1 cellular context compared by ENCODE assay signal in the genomic region with DNA sequence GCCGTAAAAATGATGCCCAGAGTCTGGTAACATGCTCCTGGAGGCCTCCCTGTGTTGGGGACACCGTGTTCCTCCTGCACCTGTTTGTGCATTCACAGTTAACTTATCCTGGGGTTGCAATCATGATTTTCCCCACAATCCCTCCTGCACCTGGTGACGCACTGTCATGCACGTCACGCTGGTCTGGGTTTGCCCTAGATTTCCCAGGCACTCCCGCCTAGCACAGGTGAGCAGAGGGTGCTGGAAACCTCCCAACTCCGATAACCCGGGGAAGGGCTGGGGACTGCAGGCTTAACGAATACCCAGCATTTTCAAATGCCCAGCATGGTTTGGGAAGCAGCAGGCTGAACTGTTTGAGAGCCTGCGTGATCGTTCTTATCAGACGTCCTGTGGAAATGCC.
TF ChIP-seq lines count a peak whose summit lies in the region.

No MANE protein-coding gene starts in this region.

TF ChIP-seq in H1, 55 proteins besides CTCF, POLR2A, EP300 and RAD21 (continued from another document):
- TF ChIP-seq, protein P1, sequence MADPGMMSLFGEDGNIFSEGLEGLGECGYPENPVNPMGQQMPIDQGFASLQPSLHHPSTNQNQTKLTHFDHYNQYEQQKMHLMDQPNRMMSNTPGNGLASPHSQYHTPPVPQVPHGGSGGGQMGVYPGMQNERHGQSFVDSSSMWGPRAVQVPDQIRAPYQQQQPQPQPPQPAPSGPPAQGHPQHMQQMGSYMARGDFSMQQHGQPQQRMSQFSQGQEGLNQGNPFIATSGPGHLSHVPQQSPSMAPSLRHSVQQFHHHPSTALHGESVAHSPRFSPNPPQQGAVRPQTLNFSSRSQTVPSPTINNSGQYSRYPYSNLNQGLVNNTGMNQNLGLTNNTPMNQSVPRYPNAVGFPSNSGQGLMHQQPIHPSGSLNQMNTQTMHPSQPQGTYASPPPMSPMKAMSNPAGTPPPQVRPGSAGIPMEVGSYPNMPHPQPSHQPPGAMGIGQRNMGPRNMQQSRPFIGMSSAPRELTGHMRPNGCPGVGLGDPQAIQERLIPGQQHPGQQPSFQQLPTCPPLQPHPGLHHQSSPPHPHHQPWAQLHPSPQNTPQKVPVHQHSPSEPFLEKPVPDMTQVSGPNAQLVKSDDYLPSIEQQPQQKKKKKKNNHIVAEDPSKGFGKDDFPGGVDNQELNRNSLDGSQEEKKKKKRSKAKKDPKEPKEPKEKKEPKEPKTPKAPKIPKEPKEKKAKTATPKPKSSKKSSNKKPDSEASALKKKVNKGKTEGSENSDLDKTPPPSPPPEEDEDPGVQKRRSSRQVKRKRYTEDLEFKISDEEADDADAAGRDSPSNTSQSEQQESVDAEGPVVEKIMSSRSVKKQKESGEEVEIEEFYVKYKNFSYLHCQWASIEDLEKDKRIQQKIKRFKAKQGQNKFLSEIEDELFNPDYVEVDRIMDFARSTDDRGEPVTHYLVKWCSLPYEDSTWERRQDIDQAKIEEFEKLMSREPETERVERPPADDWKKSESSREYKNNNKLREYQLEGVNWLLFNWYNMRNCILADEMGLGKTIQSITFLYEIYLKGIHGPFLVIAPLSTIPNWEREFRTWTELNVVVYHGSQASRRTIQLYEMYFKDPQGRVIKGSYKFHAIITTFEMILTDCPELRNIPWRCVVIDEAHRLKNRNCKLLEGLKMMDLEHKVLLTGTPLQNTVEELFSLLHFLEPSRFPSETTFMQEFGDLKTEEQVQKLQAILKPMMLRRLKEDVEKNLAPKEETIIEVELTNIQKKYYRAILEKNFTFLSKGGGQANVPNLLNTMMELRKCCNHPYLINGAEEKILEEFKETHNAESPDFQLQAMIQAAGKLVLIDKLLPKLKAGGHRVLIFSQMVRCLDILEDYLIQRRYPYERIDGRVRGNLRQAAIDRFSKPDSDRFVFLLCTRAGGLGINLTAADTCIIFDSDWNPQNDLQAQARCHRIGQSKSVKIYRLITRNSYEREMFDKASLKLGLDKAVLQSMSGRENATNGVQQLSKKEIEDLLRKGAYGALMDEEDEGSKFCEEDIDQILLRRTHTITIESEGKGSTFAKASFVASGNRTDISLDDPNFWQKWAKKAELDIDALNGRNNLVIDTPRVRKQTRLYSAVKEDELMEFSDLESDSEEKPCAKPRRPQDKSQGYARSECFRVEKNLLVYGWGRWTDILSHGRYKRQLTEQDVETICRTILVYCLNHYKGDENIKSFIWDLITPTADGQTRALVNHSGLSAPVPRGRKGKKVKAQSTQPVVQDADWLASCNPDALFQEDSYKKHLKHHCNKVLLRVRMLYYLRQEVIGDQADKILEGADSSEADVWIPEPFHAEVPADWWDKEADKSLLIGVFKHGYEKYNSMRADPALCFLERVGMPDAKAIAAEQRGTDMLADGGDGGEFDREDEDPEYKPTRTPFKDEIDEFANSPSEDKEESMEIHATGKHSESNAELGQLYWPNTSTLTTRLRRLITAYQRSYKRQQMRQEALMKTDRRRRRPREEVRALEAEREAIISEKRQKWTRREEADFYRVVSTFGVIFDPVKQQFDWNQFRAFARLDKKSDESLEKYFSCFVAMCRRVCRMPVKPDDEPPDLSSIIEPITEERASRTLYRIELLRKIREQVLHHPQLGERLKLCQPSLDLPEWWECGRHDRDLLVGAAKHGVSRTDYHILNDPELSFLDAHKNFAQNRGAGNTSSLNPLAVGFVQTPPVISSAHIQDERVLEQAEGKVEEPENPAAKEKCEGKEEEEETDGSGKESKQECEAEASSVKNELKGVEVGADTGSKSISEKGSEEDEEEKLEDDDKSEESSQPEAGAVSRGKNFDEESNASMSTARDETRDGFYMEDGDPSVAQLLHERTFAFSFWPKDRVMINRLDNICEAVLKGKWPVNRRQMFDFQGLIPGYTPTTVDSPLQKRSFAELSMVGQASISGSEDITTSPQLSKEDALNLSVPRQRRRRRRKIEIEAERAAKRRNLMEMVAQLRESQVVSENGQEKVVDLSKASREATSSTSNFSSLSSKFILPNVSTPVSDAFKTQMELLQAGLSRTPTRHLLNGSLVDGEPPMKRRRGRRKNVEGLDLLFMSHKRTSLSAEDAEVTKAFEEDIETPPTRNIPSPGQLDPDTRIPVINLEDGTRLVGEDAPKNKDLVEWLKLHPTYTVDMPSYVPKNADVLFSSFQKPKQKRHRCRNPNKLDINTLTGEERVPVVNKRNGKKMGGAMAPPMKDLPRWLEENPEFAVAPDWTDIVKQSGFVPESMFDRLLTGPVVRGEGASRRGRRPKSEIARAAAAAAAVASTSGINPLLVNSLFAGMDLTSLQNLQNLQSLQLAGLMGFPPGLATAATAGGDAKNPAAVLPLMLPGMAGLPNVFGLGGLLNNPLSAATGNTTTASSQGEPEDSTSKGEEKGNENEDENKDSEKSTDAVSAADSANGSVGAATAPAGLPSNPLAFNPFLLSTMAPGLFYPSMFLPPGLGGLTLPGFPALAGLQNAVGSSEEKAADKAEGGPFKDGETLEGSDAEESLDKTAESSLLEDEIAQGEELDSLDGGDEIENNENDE (IDR thresholded peaks at IDR 0.05; ENCODE audit: insufficient replicate concordance, low read length), result no peak
- TF ChIP-seq TCF12 (IDR thresholded peaks at IDR 0.05; ENCODE audit: low read depth, low read length) (no peak), TAF7 (optimal IDR thresholded peaks at IDR 0.05; ENCODE audit: borderline replicate concordance, low read depth, low read length) (no peak), EZH2 (IDR thresholded peaks at IDR 0.05; ENCODE audit: low read depth, low read length, severe bottlenecking) (no peak), E2F6 (IDR thresholded peaks at IDR 0.05) (no peak), ATF3 (IDR thresholded peaks at IDR 0.05; ENCODE audit: insufficient read depth, low read depth, low read length) (no peak), CEBPB (IDR thresholded peaks at IDR 0.05; ENCODE audit: low read depth, low read length) (no peak), RXRA (IDR thresholded peaks at IDR 0.05; ENCODE audit: insufficient read depth, low read depth, low read length) (no peak)
